In the genomic region with DNA sequence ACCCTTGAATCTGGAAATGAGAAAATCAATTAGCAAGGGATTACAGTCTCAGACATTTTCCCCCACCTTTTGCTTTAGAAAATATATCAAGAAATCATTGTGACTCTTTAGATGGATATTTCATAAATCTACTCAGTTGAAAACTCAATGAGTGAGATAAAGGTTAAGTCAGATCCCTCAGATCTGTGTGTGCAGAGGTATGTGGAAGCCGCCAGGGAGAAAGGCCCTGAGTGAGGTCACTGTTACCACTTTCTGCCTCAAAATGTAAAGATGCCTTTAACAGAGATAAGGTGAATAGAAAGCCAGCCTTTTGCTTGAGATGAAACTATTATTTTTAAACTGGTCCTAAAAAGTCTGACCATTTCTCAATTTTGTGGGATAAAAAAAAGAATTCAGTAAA, we compare ENCODE assay signal across 17 cellular contexts.
"Had no signal": no experiment of that assay in that cellular context is flagged by ENCODE, and none has a peak within 500 bp of the region (broad histone marks: within the 10 kb centered on the region; RNA-seq: fewer than 3 reads in every experiment).

No MANE protein-coding gene starts in this region.

- H3K4me3 Mint-ChIP-seq: activated CD4-positive, alpha-beta memory T cell treated with anti-CD3 and anti-CD28 coated beads for 36 hours; activated naive CD8-positive, alpha-beta T cell treated with anti-CD3 and anti-CD28 coated beads for 36 hours; endodermal cell; stimulated activated memory B cell treated with anti-CD40 and anti-IgM and Interleukin-4, amounts not matched to agents 10 μg/mL and 1 μg/mL and 100 μg/mL, for 72 hours had no signal

- DNase-seq: activated naive CD4-positive, alpha-beta T cell treated with Interleukin-2 at 50 U/mL for 16 hours; activated naive CD8-positive, alpha-beta T cell treated with anti-CD3 and anti-CD28 coated beads for 36 hours; amniotic stem cell; cortex of kidney; endodermal cell; heart left ventricle; islet precursor cell; left cardiac atrium; mucosa of descending colon; retina; sigmoid colon; stomach; trophoblast cell had no signal

- H3K4me2 ChIP-seq: smooth muscle cell had no signal

- H3K27me3 Mint-ChIP-seq: activated CD4-positive, alpha-beta memory T cell treated with anti-CD3 and anti-CD28 coated beads for 36 hours; activated naive CD8-positive, alpha-beta T cell treated with anti-CD3 and anti-CD28 coated beads for 36 hours; stimulated activated memory B cell treated with anti-CD40 and anti-IgM and Interleukin-4, amounts not matched to agents 10 μg/mL and 1 μg/mL and 100 μg/mL, for 72 hours had no signal

- H3K9me3 ChIP-seq: vagina had no signal

- H3K4me1 ChIP-seq: sigmoid colon had no signal

- H3K36me3 ChIP-seq: heart left ventricle, sigmoid colon, stomach, vagina had no signal

- H3K9me3 Mint-ChIP-seq: endodermal cell had no signal

- H3K27ac ChIP-seq: heart left ventricle, sigmoid colon, vagina had no signal

- H3K4me3 ChIP-seq: heart left ventricle, mucosa of descending colon, sigmoid colon, smooth muscle cell, stomach, vagina had no signal

- H3K27ac Mint-ChIP-seq: activated CD4-positive, alpha-beta memory T cell treated with anti-CD3 and anti-CD28 coated beads for 36 hours; activated naive CD8-positive, alpha-beta T cell treated with anti-CD3 and anti-CD28 coated beads for 36 hours; endodermal cell; stimulated activated memory B cell treated with anti-CD40 and anti-IgM and Interleukin-4, amounts not matched to agents 10 μg/mL and 1 μg/mL and 100 μg/mL, for 72 hours had no signal

- H3K36me3 Mint-ChIP-seq: stimulated activated memory B cell treated with anti-CD40 and anti-IgM and Interleukin-4, amounts not matched to agents 10 μg/mL and 1 μg/mL and 100 μg/mL, for 72 hours had no signal

- H3K27me3 ChIP-seq: heart left ventricle, sigmoid colon, stomach, vagina had no signal
